Comparison of ENCODE assay signal across 18 cellular contexts in the genomic region with DNA sequence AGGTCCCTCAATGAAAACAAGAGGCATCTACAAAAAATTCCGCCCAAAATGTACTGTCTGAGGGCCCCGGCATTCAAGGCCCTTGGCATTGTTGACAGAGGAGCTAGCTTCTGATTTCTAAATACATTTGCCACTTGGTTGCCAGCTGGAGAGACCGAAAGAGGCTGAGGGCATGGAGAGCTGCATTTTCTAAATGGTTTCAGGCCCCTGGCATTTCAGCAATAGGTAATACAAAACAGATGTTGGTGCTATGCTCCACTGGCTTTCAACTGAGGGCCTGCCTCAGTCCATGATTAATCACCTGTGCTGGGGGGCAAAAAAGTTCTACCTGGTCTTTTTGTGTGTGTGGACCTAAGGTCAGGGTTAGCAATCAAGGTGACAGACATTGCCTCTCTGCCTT.
A peak's percentile ranks its signal among the peaks of the same experiment; 100 is the strongest.
DNase-seq lines count a peak whose midpoint lies in the region; ATAC-seq and TF ChIP-seq lines count a peak whose summit lies in the region.
"Had no signal": no experiment of that assay in that cellular context is flagged by ENCODE, and none has a peak within 500 bp of the region (broad histone marks: within the 10 kb centered on the region; RNA-seq: fewer than 3 reads in every experiment).

No MANE protein-coding gene starts in this region.

- no peak for ATAC-seq in HG02642 (IDR thresholded peaks at IDR 0.05; ENCODE audit: poor library complexity, unreplicated experiment)
- ATAC-seq in GM18505 (IDR thresholded peaks at IDR 0.05; ENCODE audit: unreplicated experiment) = no peak
- ATAC-seq: right cardiac atrium, Right ventricle myocardium inferior, T-cell had no signal

- H3K27ac ChIP-seq in mesodermal cell (ENCODE audit: low read depth, low read length, severe bottlenecking) = peak overlapping the region; percentile 30
- H3K27ac ChIP-seq: epithelial cell of prostate had no signal

- 93 to 98% methylated on average over 3 of the region's 3 CpGs for WGBS in mesodermal cell (ENCODE audit: insufficient coverage in 2 of 2), 2 experiments

- DNase-seq in AG20443 (ENCODE audit: low spot score) (peak; percentile 38), M059J (ENCODE audit: low read depth) (peak; percentile 10), adipocyte (ENCODE audit: low read depth) (peak; percentile 62), HuH-7.5 (ENCODE audit: low spot score) (no peak), T1000 (lab: John Stamatoyannopoulos, UW) (no peak)
- DNase-seq: activated CD4-positive, alpha-beta T cell treated with anti-CD3 and anti-CD28 coated beads for 48 hours; activated effector memory CD4-positive, alpha-beta T cell treated with anti-CD3 and anti-CD28 coated beads, Interleukin-2, amount 50 U/mL, for 16 hours; caudate nucleus; glutamatergic neuron; H7; right cardiac atrium; stimulated activated CD4-positive, alpha-beta T cell treated with anti-CD3 and anti-CD28 coated beads, Interleukin-15, amount 100 ng/mL, for 24 hours; T-cell had no signal

- no peak for TF ChIP-seq POLR2A in GM18505 (IDR thresholded peaks at IDR 0.05; ENCODE audit: borderline replicate concordance, extremely low read depth, insufficient read depth, insufficient read length)

- H3K4me1 ChIP-seq in adipocyte (ENCODE audit: control insufficient read depth, insufficient read depth, low read length) (peaks cover 13% of the 10 kb centered on the region), mesodermal cell (ENCODE audit: control insufficient read depth, insufficient read depth, low read length, poor library complexity, severe bottlenecking) (peaks cover 13% of the 10 kb centered on the region)

- H3K9me3 ChIP-seq in adipocyte (ENCODE audit: control insufficient read depth, low read length) (no peaks in the 10 kb centered on the region), mesodermal cell (ENCODE audit: control insufficient read depth, low read length) (no peaks in the 10 kb centered on the region)

- no peaks in the 10 kb centered on the region for H3K27me3 ChIP-seq in adipocyte (replicated peaks; ENCODE audit: control insufficient read depth, insufficient read depth, low read length)

- H3K36me3 ChIP-seq in adipocyte (ENCODE audit: control insufficient read depth, insufficient read depth, low read length, severe bottlenecking) (no peaks in the 10 kb centered on the region), mesodermal cell (ENCODE audit: control insufficient read depth, insufficient read depth, low read length) (no peaks in the 10 kb centered on the region)

- H3K4me3 ChIP-seq in adipocyte (ENCODE audit: low read length) = no peak overlapping the region
- no peak overlapping the region for H3K4me3 ChIP-seq in mesodermal cell (ENCODE audit: extremely low read depth, insufficient read depth, low read length, poor library complexity, severe bottlenecking)

- H3K9ac ChIP-seq in adipocyte (ENCODE audit: low read length) = no peak overlapping the region

Comparison
In these comparisons a context has a peak if more than half of its experiments do, and no peak if none do; other contexts are left out.
1. DNase-seq: peak in AG20443 (single experiment), M059J (single experiment) and adipocyte (single experiment); none in HuH-7.5 (single experiment) and T1000 (single experiment).